Comparison of ENCODE assay signal across 8 cellular contexts in genomic region chr14:90397401-90398314, GRCh38. TPM values are rescaled to one million over a fixed set of nuclear protein-coding genes. Genes with fewer than 3 reads are reported as not detected.
DNase-seq lines count a peak whose midpoint lies in the region; ATAC-seq and TF ChIP-seq lines count a peak whose summit lies in the region.

No MANE protein-coding gene starts in this region.

- TF ChIP-seq CTCF in activated CD8-positive, alpha-beta T cell treated with anti-CD3 and anti-CD28 coated beads for 36 hours (IDR thresholded peaks at IDR 0.05): no peak

- H3K36me3 Mint-ChIP-seq in activated CD8-positive, alpha-beta T cell treated with anti-CD3 and anti-CD28 coated beads for 36 hours (ENCODE audit: low read depth): peaks cover 37% of the 10 kb centered on the region
- peaks cover 15% of the 10 kb centered on the region for H3K36me3 Mint-ChIP-seq in memory B cell

- H3K27me3 Mint-ChIP-seq in activated CD8-positive, alpha-beta T cell treated with anti-CD3 and anti-CD28 coated beads for 36 hours: no peaks in the 10 kb centered on the region
- H3K27me3 Mint-ChIP-seq in memory B cell: no peaks in the 10 kb centered on the region

- DNase-seq in DMS53 (lab: John Stamatoyannopoulos, UW) (peak; percentile 71), DMS53 treated with DMSO at 0.1 percent for 48 hours (lab: John Stamatoyannopoulos, UW; ENCODE audit: unreplicated experiment) (no peak), NCI-H1930 (lab: John Stamatoyannopoulos, UW) (peak; percentile 40 to 59), memory B cell (ENCODE audit: low spot score in 2 of 2) (peak in 1 of 2 donors; percentile 59)
- peak; percentile 78 for DNase-seq in activated CD8-positive, alpha-beta T cell treated with anti-CD3 and anti-CD28 coated beads for 36 hours
- peak; percentile 56 for DNase-seq in effector CD8-positive, alpha-beta T cell (lab: John Stamatoyannopoulos, UW)
- peak; percentile 56 for DNase-seq in stimulated activated CD8-positive, alpha-beta memory T cell treated with anti-CD3 and anti-CD28 coated beads, Interleukin-12 subunit alpha, Interleukin-12 subunit beta, amount 100 ng/mL, for 4 hours (ENCODE audit: low read depth)

- ATAC-seq in HG02610 (IDR thresholded peaks at IDR 0.05; ENCODE audit: unreplicated experiment) (peak; percentile 28), memory B cell (ENCODE audit: low read depth) (peak; percentile 20)
- ATAC-seq in activated CD8-positive, alpha-beta T cell treated with anti-CD3 and anti-CD28 coated beads for 36 hours: peak; percentile 18

- peaks cover 39% of the 10 kb centered on the region for H3K4me1 Mint-ChIP-seq in activated CD8-positive, alpha-beta T cell treated with anti-CD3 and anti-CD28 coated beads for 36 hours (ENCODE audit: low read depth)
- H3K4me1 Mint-ChIP-seq in memory B cell: peaks cover 20% of the 10 kb centered on the region

- CTCF ChIA-PET in activated CD8-positive, alpha-beta T cell treated with anti-CD3 and anti-CD28 coated beads for 36 hours (lab: Charles Lee): interaction anchor here (0.6 to 1.1 kb wide), 3 partner anchors 12 to 360 kb away, joined by 3 to 6 read pairs (median 3); no protein-coding TSS in a partner anchor

- POLR2A ChIA-PET in activated CD8-positive, alpha-beta T cell treated with anti-CD3 and anti-CD28 coated beads for 36 hours (lab: Charles Lee): interaction anchor here (0.7 to 15.4 kb wide), 9 partner anchors 9 to 361 kb away, joined by 3 to 365 read pairs (median 3); partner anchors contain the start of gene PSMC1

- no peaks in the 10 kb centered on the region for H3K9me3 Mint-ChIP-seq in activated CD8-positive, alpha-beta T cell treated with anti-CD3 and anti-CD28 coated beads for 36 hours
- no peaks in the 10 kb centered on the region for H3K9me3 Mint-ChIP-seq in memory B cell

- peak overlapping the region; percentile 94 for H3K4me3 Mint-ChIP-seq in activated CD8-positive, alpha-beta T cell treated with anti-CD3 and anti-CD28 coated beads for 36 hours
- H3K4me3 Mint-ChIP-seq in memory B cell: peak overlapping the region; percentile 96

- intact Hi-C loops in activated CD8-positive, alpha-beta T cell treated with anti-CD3 and anti-CD28 coated beads for 36 hours (cut with micrococcal nuclease): loop anchor here (1.0 to 5.0 kb wide), 2 partner anchors 13 to 65 kb away; partner anchors contain the start of gene NRDE2

- H3K27ac Mint-ChIP-seq in activated CD8-positive, alpha-beta T cell treated with anti-CD3 and anti-CD28 coated beads for 36 hours: peak overlapping the region; percentile 92
- H3K27ac Mint-ChIP-seq in memory B cell: peak overlapping the region; percentile 99

RNA-seq across cellular contexts. Expression of gene CALM1, which starts 0.8 kb away (rescaled TPM):
- 100 to 1,000 TPM; 365 to 373 TPM for total RNA-seq in activated CD8-positive, alpha-beta T cell treated with anti-CD3 and anti-CD28 coated beads for 36 hours
